In genomic region chr9:35619800-35620158, GRCh38 we compare ENCODE assay signal across 11 cellular contexts. TPM values are rescaled to one million over a fixed set of nuclear protein-coding genes. Genes with fewer than 3 reads are reported as not detected.
DNase-seq lines count a peak whose midpoint lies in the region; ATAC-seq and TF ChIP-seq lines count a peak whose summit lies in the region.
"Had no signal": no experiment of that assay in that cellular context is flagged by ENCODE, and none has a peak within 500 bp of the region (broad histone marks: within the 10 kb centered on the region; RNA-seq: fewer than 3 reads in every experiment).

No MANE protein-coding gene starts in this region.

- peaks cover 57% of the 10 kb centered on the region for H3K4me1 Mint-ChIP-seq in activated naive CD8-positive, alpha-beta T cell treated with anti-CD3 and anti-CD28 coated beads, Interleukin-2, amount 10 ng/mL, durations not matched to agents 7 days and 5 days
- peaks cover 15 to 18% of the 10 kb centered on the region in 2 experiments for H3K4me1 Mint-ChIP-seq in H9

- no peak overlapping the region for H3K4ac ChIP-seq in H9 (ENCODE audit: low read depth, low read length)

- DNase-seq in GM12864 (ENCODE audit: low read depth) (peak; percentile 50), NCI-H2196 (lab: John Stamatoyannopoulos, UW; ENCODE audit: unreplicated experiment) (no peak), H9 (no peak), ureter (ENCODE audit: low spot score) (no peak)
- no peak for DNase-seq in activated naive CD8-positive, alpha-beta T cell treated with anti-CD3 and anti-CD28 coated beads, Interleukin-2, amount 10 ng/mL, durations not matched to agents 7 days and 5 days
- DNase-seq in stimulated activated CD4-positive, alpha-beta T cell treated with anti-CD3 and anti-CD28 coated beads, Interleukin-4, amount 100 ng/mL, for 1 hour = no peak
- DNase-seq: hippocampal formation, KG1 had no signal

- H3K9ac ChIP-seq in H9 (ENCODE audit: extremely low read depth, insufficient read length, low read length) = no peak overlapping the region

- peak overlapping the region; percentile 96 for H3K27ac Mint-ChIP-seq in activated naive CD8-positive, alpha-beta T cell treated with anti-CD3 and anti-CD28 coated beads, Interleukin-2, amount 10 ng/mL, durations not matched to agents 7 days and 5 days
- H3K27ac Mint-ChIP-seq in H9 = no peak overlapping the region

- no peak overlapping the region for H4K91ac ChIP-seq in H9 (ENCODE audit: insufficient read length, low read depth, low read length)

- no peaks in the 10 kb centered on the region for H3K79me2 ChIP-seq in H9 (ENCODE audit: insufficient read depth, low read length)

- no peak overlapping the region for H2BK15ac ChIP-seq in H9 (ENCODE audit: low read depth, low read length)

- no peak overlapping the region for H2BK5ac ChIP-seq in H9 (ENCODE audit: insufficient read length, low read length)

- no peak overlapping the region for H2AK5ac ChIP-seq in H9 (ENCODE audit: insufficient read length, low read length)

- H3K18ac ChIP-seq in H9 (ENCODE audit: insufficient read length, low read depth, low read length) = no peak overlapping the region

- H4K20me1 ChIP-seq in H9 (ENCODE audit: control insufficient read depth, insufficient read depth, insufficient read length) = no peaks in the 10 kb centered on the region

- no CpG with 5 or more reads among the region's 2 CpGs for WGBS in H9 (ENCODE audit: extremely low coverage, insufficient read length, low lambda C conversion rate)

- no peaks in the 10 kb centered on the region for H3K27me3 Mint-ChIP-seq in activated naive CD8-positive, alpha-beta T cell treated with anti-CD3 and anti-CD28 coated beads, Interleukin-2, amount 10 ng/mL, durations not matched to agents 7 days and 5 days
- H3K27me3 Mint-ChIP-seq in H9 (ENCODE audit: low read depth) = peaks cover 39% of the 10 kb centered on the region

- POLR2A ChIA-PET in activated naive CD8-positive, alpha-beta T cell treated with anti-CD3 and anti-CD28 coated beads, Interleukin-2, amount 10 ng/mL, durations not matched to agents 7 days and 5 days (lab: Charles Lee) = interaction anchor here (0.9 to 9.6 kb wide), 14 partner anchors 9 to 130 kb away, joined by 3 to 166 read pairs (median 10); partner anchors contain the start of genes ARHGEF39, CCDC107, CREB3 and GBA2

- no peak overlapping the region for H3K4me3 ChIP-seq in GM12864 (ENCODE audit: low read depth, low read length)
- H3K4me3 ChIP-seq: SJSA1 had no signal

- H3K14ac ChIP-seq in H9 (ENCODE audit: insufficient read depth, low read length) = no peak overlapping the region

- peaks cover 3% of the 10 kb centered on the region; the same call in 1 of the 2 replicates for H3K27me3 ChIP-seq in H9 (ENCODE audit: insufficient read depth, low read length)
- H3K27me3 ChIP-seq: SJSA1 had no signal

- H3K27ac ChIP-seq in H9 (ENCODE audit: insufficient read length, low read depth, low read length) = no peak overlapping the region
- H3K27ac ChIP-seq: SJSA1 had no signal

- H3K9me3 ChIP-seq in H9 (ENCODE audit: control insufficient read depth, low read depth, low read length) = no peaks in the 10 kb centered on the region
- H3K9me3 ChIP-seq: SJSA1 had no signal

- H3K79me1 ChIP-seq in H9 (ENCODE audit: insufficient read depth, low read depth, low read length, poor library complexity, severe bottlenecking) = no peaks in the 10 kb centered on the region

- H3K4me2 ChIP-seq in H9 (ENCODE audit: insufficient read depth, insufficient read length, low read length) = no peak overlapping the region

- no peak overlapping the region for H3K56ac ChIP-seq in H9 (ENCODE audit: insufficient read length, low read depth, low read length)

- peak overlapping the region; percentile 88 for H3K4me3 Mint-ChIP-seq in activated naive CD8-positive, alpha-beta T cell treated with anti-CD3 and anti-CD28 coated beads, Interleukin-2, amount 10 ng/mL, durations not matched to agents 7 days and 5 days
- no peak overlapping the region for H3K4me3 Mint-ChIP-seq in H9

- H2BK12ac ChIP-seq in H9 (ENCODE audit: insufficient read length, low read depth, low read length) = no peak overlapping the region

- ATAC-seq in GM21381 (IDR thresholded peaks at IDR 0.05; ENCODE audit: unreplicated experiment) (peak; percentile 45), HG03439 (IDR thresholded peaks at IDR 0.05; ENCODE audit: unreplicated experiment) (peak; percentile 42)
- ATAC-seq in activated naive CD8-positive, alpha-beta T cell treated with anti-CD3 and anti-CD28 coated beads, Interleukin-2, amount 10 ng/mL, durations not matched to agents 7 days and 5 days (ENCODE audit: low read depth) = peak; percentile 37

- H3K9me3 Mint-ChIP-seq in activated naive CD8-positive, alpha-beta T cell treated with anti-CD3 and anti-CD28 coated beads, Interleukin-2, amount 10 ng/mL, durations not matched to agents 7 days and 5 days = no peaks in the 10 kb centered on the region
- no peaks in the 10 kb centered on the region for H3K9me3 Mint-ChIP-seq in H9

- H3K23ac ChIP-seq in H9 (ENCODE audit: insufficient read length, low read depth, low read length) = no peak overlapping the region

- TF ChIP-seq CTCF in GM12864 (IDR thresholded peaks at IDR 0.05; ENCODE audit: low read depth, low read length, missing control alignments) = no peak
- TF ChIP-seq CTCF in H9 (conservative IDR thresholded peaks at IDR 0.05) = no peak

- H2BK120ac ChIP-seq in H9 (ENCODE audit: low read depth, low read length, poor library complexity, severe bottlenecking) = no peak overlapping the region

- no peak overlapping the region for H2AFZ ChIP-seq in H9 (ENCODE audit: low read length)

- H3K4me1 ChIP-seq in H9 (ENCODE audit: insufficient read depth, low read length) = no peaks in the 10 kb centered on the region; the same call in 1 of the 2 replicates
- H3K4me1 ChIP-seq: SJSA1 had no signal

- no peak overlapping the region for H2BK20ac ChIP-seq in H9 (ENCODE audit: low read depth, low read length, poor library complexity, severe bottlenecking)

- no peak overlapping the region for H4K8ac ChIP-seq in H9 (replicated peaks; ENCODE audit: insufficient read length, low read depth, low read length)

- H4K5ac ChIP-seq in H9 (ENCODE audit: insufficient read length, low read depth, low read length) = no peak overlapping the region

- H3K23me2 ChIP-seq in H9 (ENCODE audit: insufficient read length, low read depth, low read length, poor library complexity, severe bottlenecking) = peaks cover 13% of the 10 kb centered on the region

- H3T11ph ChIP-seq in H9 (ENCODE audit: low read length) = no peak overlapping the region

- H3K36me3 Mint-ChIP-seq in activated naive CD8-positive, alpha-beta T cell treated with anti-CD3 and anti-CD28 coated beads, Interleukin-2, amount 10 ng/mL, durations not matched to agents 7 days and 5 days = peaks cover 9% of the 10 kb centered on the region
- H3K36me3 Mint-ChIP-seq in H9 (ENCODE audit: insufficient read depth in 1 of 3, low read depth in 3 of 3) = no peaks in the 10 kb centered on the region

RNA-seq across cellular contexts. Expression of gene CD72, which starts 1.6 kb away (rescaled TPM):
- total RNA-seq in activated naive CD8-positive, alpha-beta T cell treated with anti-CD3 and anti-CD28 coated beads, Interleukin-2, amount 10 ng/mL, durations not matched to agents 7 days and 5 days = 10 to 100 TPM; 15.3 to 18.4 TPM
- total RNA-seq in H9 (2021) = 3.3 and 3.9 TPM in 2 replicates
- 2.0 TPM for total RNA-seq in ureter
- total RNA-seq: SJSA1 had no signal

RNA-seq across cellular contexts. Expression of gene TESK1, which starts 14.7 kb away (rescaled TPM):
- total RNA-seq in activated naive CD8-positive, alpha-beta T cell treated with anti-CD3 and anti-CD28 coated beads, Interleukin-2, amount 10 ng/mL, durations not matched to agents 7 days and 5 days = 10 to 100 TPM; 42.2 to 42.8 TPM
- total RNA-seq in H9 (2021) (28.1 and 28.6 TPM in 2 replicates), ureter (25.6 TPM)

RNA-seq across cellular contexts. Expression of gene SIT1, which starts 31.0 kb away (rescaled TPM):
- 100 to 1,000 TPM; 174 to 195 TPM for total RNA-seq in activated naive CD8-positive, alpha-beta T cell treated with anti-CD3 and anti-CD28 coated beads, Interleukin-2, amount 10 ng/mL, durations not matched to agents 7 days and 5 days
- total RNA-seq in H9 (2021) = 1.3 and 1.6 TPM in 2 replicates
- 0.52 TPM for total RNA-seq in ureter
- total RNA-seq: SJSA1 had no signal

RNA-seq across cellular contexts. Expression of gene RMRP, which starts 38.0 kb away (rescaled TPM):
- over 10,000 TPM; 10,447 to 10,452 TPM for total RNA-seq in activated naive CD8-positive, alpha-beta T cell treated with anti-CD3 and anti-CD28 coated beads, Interleukin-2, amount 10 ng/mL, durations not matched to agents 7 days and 5 days
- total RNA-seq in H9 (2021) (18,417 and 20,652 TPM in 2 replicates), ureter (3,373 TPM)

RNA-seq across cellular contexts. Expression of gene CCDC107, which starts 38.3 kb away (rescaled TPM):
- total RNA-seq in activated naive CD8-positive, alpha-beta T cell treated with anti-CD3 and anti-CD28 coated beads, Interleukin-2, amount 10 ng/mL, durations not matched to agents 7 days and 5 days = 10 to 100 TPM; 32.7 to 36.3 TPM
- 11.3 and 12.0 TPM in 2 replicates for total RNA-seq in H9 (2021)
- 22.4 TPM for total RNA-seq in ureter

Comparison
In these comparisons a context has a peak if more than half of its experiments do, and no peak if none do; other contexts are left out.
1. RNA of gene SIT1, which starts 31.0 kb away (total RNA-seq): 174 to 195 TPM in activated naive CD8-positive, alpha-beta T cell treated with anti-CD3 and anti-CD28 coated beads, Interleukin-2, amount 10 ng/mL, durations not matched to agents 7 days and 5 days; 1.3 to 1.6 TPM in H9 and 0.52 TPM in ureter (single experiment); every median in the first group is over 10 times any median in the second.
2. Peak in every context shown above with its lines, with median percentiles within 50 percentile points of each other: ATAC-seq.